In genomic region chr6:166007349-166008263, GRCh38 we compare ENCODE assay signal across 9 cellular contexts.
DNase-seq lines count a peak whose midpoint lies in the region; ATAC-seq and TF ChIP-seq lines count a peak whose summit lies in the region.
"Had no signal": no experiment of that assay in that cellular context is flagged by ENCODE, and none has a peak within 500 bp of the region (broad histone marks: within the 10 kb centered on the region; RNA-seq: fewer than 3 reads in every experiment).

No MANE protein-coding gene starts in this region.

- no peaks in the 10 kb centered on the region for H3K36me3 ChIP-seq in psoas muscle (ENCODE audit: insufficient read depth in 1 of 2, low read depth in 1 of 2)

- no peak for ATAC-seq in psoas muscle
- no peak for ATAC-seq in GM19455 (IDR thresholded peaks at IDR 0.05; ENCODE audit: unreplicated experiment)
- no peak for ATAC-seq in GM21526 (IDR thresholded peaks at IDR 0.05; ENCODE audit: low FRiP score, unreplicated experiment)
- ATAC-seq in GM21717 (IDR thresholded peaks at IDR 0.05; ENCODE audit: unreplicated experiment) = no peak

- TF ChIP-seq CTCF in psoas muscle (IDR thresholded peaks at IDR 0.05) = no peak
- no peak for TF ChIP-seq CTCF in GM20000 (IDR thresholded peaks at IDR 0.05; ENCODE audit: extremely low read depth, missing control alignments)

- H3K27me3 ChIP-seq in psoas muscle (ENCODE audit: insufficient read depth in 3 of 3, low read length in 2 of 3) = peaks cover 0 to 62% (median 24%) of the 10 kb centered on the region in 3 donors

- H3K4me3 ChIP-seq in psoas muscle = peak overlapping the region; percentile 38

- DNase-seq in DMS53 (lab: John Stamatoyannopoulos, UW) = peak; percentile 36
- DNase-seq in glomerular visceral epithelial cell (ENCODE audit: extremely low spot score) = peak; percentile 82
- DNase-seq in psoas muscle = peak in 1 of 2 donors; percentile 55
- DNase-seq in GM20000 (ENCODE audit: low spot score) = no peak
- DNase-seq: activated CD4-positive, CD25-positive, alpha-beta regulatory T cell had no signal

- H3K9me3 ChIP-seq in psoas muscle = no peaks in the 10 kb centered on the region

- no peaks in the 10 kb centered on the region for H3K4me1 ChIP-seq in psoas muscle

- H3K27ac ChIP-seq in psoas muscle = no peak overlapping the region

- intact Hi-C loops in psoas muscle (cut with DNase I) = no loop called here

- 6 to 8% (median 6%) methylated on average over 16 to 18 of the region's 18 CpGs for WGBS in psoas muscle, 3 donors

TF ChIP-seq in PFSK-1, 5 proteins besides CTCF, POLR2A, EP300 and RAD21:
- TF ChIP-seq TAF1 (IDR thresholded peaks at IDR 0.05; ENCODE audit: borderline replicate concordance, insufficient read depth, low read length) (peak; percentile 54; the same call in 1 of the 2 replicates), FOXP2 (optimal IDR thresholded peaks at IDR 0.05; ENCODE audit: borderline replicate concordance, extremely low read depth, extremely low read length, insufficient read depth) (no peak), POLR2AphosphoS5 (IDR thresholded peaks at IDR 0.05; ENCODE audit: low read depth, low read length) (peak; percentile 55; the same call in 1 of the 2 replicates)
